In the genomic region with DNA sequence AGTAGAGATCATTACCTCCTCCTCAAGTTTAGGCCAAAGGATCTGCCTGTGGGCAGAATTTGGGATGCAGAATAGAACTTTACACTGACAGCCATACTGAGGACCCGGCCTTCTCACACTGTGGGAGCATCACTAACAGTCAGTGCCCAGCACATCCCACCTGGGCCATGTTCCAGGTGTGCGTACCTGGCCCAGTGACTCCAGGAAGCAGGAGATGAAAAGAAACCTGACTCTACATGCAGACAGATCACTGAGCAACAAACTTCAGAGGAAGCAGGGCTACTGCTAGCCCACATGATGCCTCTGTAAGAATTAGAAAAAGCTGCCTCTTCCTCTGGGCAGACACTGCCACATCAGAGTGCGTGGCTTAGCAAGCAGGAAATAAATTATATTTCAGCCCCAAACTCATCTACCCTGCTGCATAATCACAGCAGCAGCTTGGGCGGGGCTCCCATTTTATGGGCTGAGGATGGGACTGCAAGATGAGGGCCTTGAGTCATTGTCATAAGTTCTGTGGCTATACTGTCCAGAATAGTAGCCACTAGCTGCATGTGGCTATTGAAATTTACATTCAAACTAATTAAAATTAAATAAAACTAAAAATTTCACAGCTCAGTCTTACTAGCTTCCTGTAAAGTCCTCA, we compare ENCODE assay signal across 28 cellular contexts. TPM values are rescaled to one million over a fixed set of nuclear protein-coding genes. Genes with fewer than 3 reads are reported as not detected.
DNase-seq lines count a peak whose midpoint lies in the region; ATAC-seq and TF ChIP-seq lines count a peak whose summit lies in the region.
"Had no signal": no experiment of that assay in that cellular context is flagged by ENCODE, and none has a peak within 500 bp of the region (broad histone marks: within the 10 kb centered on the region; RNA-seq: fewer than 3 reads in every experiment).

No MANE protein-coding gene starts in this region.

- H3K9me3 ChIP-seq in esophagus squamous epithelium (no peaks in the 10 kb centered on the region), vagina (no peaks in the 10 kb centered on the region), HAP-1 (no peaks in the 10 kb centered on the region), body of pancreas (no peaks in the 10 kb centered on the region)
- H3K9me3 ChIP-seq: colonic mucosa, ovary, upper lobe of right lung had no signal

- H3K4me1 Mint-ChIP-seq in activated naive CD8-positive, alpha-beta T cell treated with anti-CD3 and anti-CD28 coated beads, Interleukin-2, amount 10 ng/mL, durations not matched to agents 7 days and 5 days = peaks cover 33% of the 10 kb centered on the region
- H3K4me1 Mint-ChIP-seq in activated naive CD8-positive, alpha-beta T cell treated with anti-CD3 and anti-CD28 coated beads for 36 hours = peaks cover 26% of the 10 kb centered on the region

- TF ChIP-seq CTCF in RWPE1 (conservative IDR thresholded peaks at IDR 0.05; ENCODE audit: low read depth) (no peak), esophagus squamous epithelium (IDR thresholded peaks at IDR 0.05) (no peak), vagina (IDR thresholded peaks at IDR 0.05) (no peak), body of pancreas (IDR thresholded peaks at IDR 0.05) (no peak)

- no peaks in the 10 kb centered on the region for H3K9me3 Mint-ChIP-seq in activated naive CD8-positive, alpha-beta T cell treated with anti-CD3 and anti-CD28 coated beads, Interleukin-2, amount 10 ng/mL, durations not matched to agents 7 days and 5 days
- no peaks in the 10 kb centered on the region for H3K9me3 Mint-ChIP-seq in activated naive CD8-positive, alpha-beta T cell treated with anti-CD3 and anti-CD28 coated beads for 36 hours
- H3K9me3 Mint-ChIP-seq: activated naive CD8-positive, alpha-beta T cell treated with anti-CD3 and anti-CD28 coated beads, Interleukin-2, amount 50 U/mL, for 24 hours; activated T-helper 17 cell treated with anti-CD3 and anti-CD28 coated beads, Interleukin-2, amount 50 U/mL, for 72 hours; CD4-positive, alpha-beta T cell; endodermal cell; nephron; T-helper 1 cell treated with Interleukin-12 subunit alpha and Interleukin-12 subunit beta and Interleukin-4 antibody, amounts not matched to agents 30 μg/mL and 1 μg/mL, for 36 hours had no signal

- H3K36me3 ChIP-seq in esophagus squamous epithelium = no peaks in the 10 kb centered on the region
- no peaks in the 10 kb centered on the region for H3K36me3 ChIP-seq in vagina
- no peaks in the 10 kb centered on the region for H3K36me3 ChIP-seq in HAP-1 (replicated peaks)
- no peaks in the 10 kb centered on the region for H3K36me3 ChIP-seq in body of pancreas (replicated peaks in 1 of 2; ENCODE audit: insufficient read depth in 1 of 2, low read depth in 2 of 2)
- H3K36me3 ChIP-seq: colonic mucosa, ovary, upper lobe of right lung had no signal

- POLR2A ChIA-PET in activated naive CD8-positive, alpha-beta T cell treated with anti-CD3 and anti-CD28 coated beads, Interleukin-2, amount 10 ng/mL, durations not matched to agents 7 days and 5 days (lab: Charles Lee) = no interaction called here
- POLR2A ChIA-PET in RWPE1 (lab: Yijun Ruan, JAX; ENCODE audit: low non-redundant PET) = no interaction called here

- no peak overlapping the region for H3K4me3 ChIP-seq in esophagus squamous epithelium
- H3K4me3 ChIP-seq in vagina = no peak overlapping the region
- no peak overlapping the region for H3K4me3 ChIP-seq in HAP-1
- H3K4me3 ChIP-seq in body of pancreas = no peak overlapping the region
- H3K4me3 ChIP-seq: colonic mucosa, ovary, upper lobe of right lung had no signal

- ATAC-seq in activated naive CD8-positive, alpha-beta T cell treated with anti-CD3 and anti-CD28 coated beads, Interleukin-2, amount 10 ng/mL, durations not matched to agents 7 days and 5 days (ENCODE audit: low read depth) = peak; percentile 19
- no peak for ATAC-seq in HG03095 (IDR thresholded peaks at IDR 0.05; ENCODE audit: unreplicated experiment)
- no peak for ATAC-seq in body of pancreas
- ATAC-seq: activated naive CD8-positive, alpha-beta T cell treated with anti-CD3 and anti-CD28 coated beads, Interleukin-2, amount 50 U/mL, for 24 hours; activated T-helper 17 cell treated with anti-CD3 and anti-CD28 coated beads, Interleukin-2, amount 50 U/mL, for 72 hours; left cardiac atrium; sciatic nerve; upper lobe of right lung had no signal

- H3K4me3 Mint-ChIP-seq in activated naive CD8-positive, alpha-beta T cell treated with anti-CD3 and anti-CD28 coated beads, Interleukin-2, amount 10 ng/mL, durations not matched to agents 7 days and 5 days = no peak overlapping the region
- no peak overlapping the region for H3K4me3 Mint-ChIP-seq in activated naive CD8-positive, alpha-beta T cell treated with anti-CD3 and anti-CD28 coated beads for 36 hours
- H3K4me3 Mint-ChIP-seq: activated naive CD8-positive, alpha-beta T cell treated with anti-CD3 and anti-CD28 coated beads, Interleukin-2, amount 50 U/mL, for 24 hours; activated T-helper 17 cell treated with anti-CD3 and anti-CD28 coated beads, Interleukin-2, amount 50 U/mL, for 72 hours; CD4-positive, alpha-beta T cell; endodermal cell; nephron; T-helper 1 cell treated with Interleukin-12 subunit alpha and Interleukin-12 subunit beta and Interleukin-4 antibody, amounts not matched to agents 30 μg/mL and 1 μg/mL, for 36 hours had no signal

- no peak for DNase-seq in activated naive CD8-positive, alpha-beta T cell treated with anti-CD3 and anti-CD28 coated beads, Interleukin-2, amount 10 ng/mL, durations not matched to agents 7 days and 5 days
- DNase-seq in activated naive CD8-positive, alpha-beta T cell treated with anti-CD3 and anti-CD28 coated beads for 36 hours = no peak
- no peak for DNase-seq in RWPE1 (ENCODE audit: low spot score)
- no peak for DNase-seq in esophagus squamous epithelium (lab: John Stamatoyannopoulos, UW)
- no peak for DNase-seq in vagina (ENCODE audit: extremely low spot score in 2 of 2)
- no peak for DNase-seq in HAP-1 (ENCODE audit: low spot score in 2 of 2)
- DNase-seq in body of pancreas = no peak
- DNase-seq: ACHN; activated CD4-positive, alpha-beta T cell treated with anti-CD3 and anti-CD28 coated beads, Interleukin-2, amount 50 U/mL, for 1 hour; activated CD8-positive, alpha-beta memory T cell treated with anti-CD3 and anti-CD28 coated beads, Interleukin-2, amount 50 U/mL, for 4 hours; activated naive CD8-positive, alpha-beta T cell treated with anti-CD3 and anti-CD28 coated beads, Interleukin-2, amount 50 U/mL, for 24 hours; CD4-positive, alpha-beta T cell; colonic mucosa; endodermal cell; GF-D8; HCEC 1CT; left cardiac atrium; NCI-H1694; NCI-H2227 treated with DMSO at 0.1 percent for 48 hours; NCI-H774; ovary; upper lobe of right lung had no signal

- CTCF ChIA-PET in RWPE1 (lab: Yijun Ruan, JAX) = interaction anchor here (0.6 to 0.7 kb wide), 2 partner anchors 9 to 354 kb away, joined by 3 read pairs; no protein-coding TSS in a partner anchor

- H3K27ac ChIP-seq in RWPE1 = peak overlapping the region; percentile 91
- peak overlapping the region in 3 of 4 donors; percentile 0 to 71 (median 57) for H3K27ac ChIP-seq in esophagus squamous epithelium
- peak overlapping the region; percentile 74 for H3K27ac ChIP-seq in vagina
- H3K27ac ChIP-seq in body of pancreas = no peak overlapping the region
- H3K27ac ChIP-seq: colonic mucosa, ovary, VCaP had no signal

- 63% methylated on average over 2 of the region's 4 CpGs; no CpG with 5 or more reads in 1 of the 2 donors for WGBS in esophagus squamous epithelium, 2 donors
- 82 to 90% methylated on average over 4 of the region's 4 CpGs for WGBS in body of pancreas, 2 donors

- H3K27ac Mint-ChIP-seq in activated naive CD8-positive, alpha-beta T cell treated with anti-CD3 and anti-CD28 coated beads, Interleukin-2, amount 10 ng/mL, durations not matched to agents 7 days and 5 days = no peak overlapping the region
- no peak overlapping the region for H3K27ac Mint-ChIP-seq in activated naive CD8-positive, alpha-beta T cell treated with anti-CD3 and anti-CD28 coated beads for 36 hours
- H3K27ac Mint-ChIP-seq: activated naive CD8-positive, alpha-beta T cell treated with anti-CD3 and anti-CD28 coated beads, Interleukin-2, amount 50 U/mL, for 24 hours; activated T-helper 17 cell treated with anti-CD3 and anti-CD28 coated beads, Interleukin-2, amount 50 U/mL, for 72 hours; CD4-positive, alpha-beta T cell; endodermal cell; nephron; T-helper 1 cell treated with Interleukin-12 subunit alpha and Interleukin-12 subunit beta and Interleukin-4 antibody, amounts not matched to agents 30 μg/mL and 1 μg/mL, for 36 hours had no signal

- peaks cover 57% of the 10 kb centered on the region for H3K27me3 Mint-ChIP-seq in activated naive CD8-positive, alpha-beta T cell treated with anti-CD3 and anti-CD28 coated beads, Interleukin-2, amount 10 ng/mL, durations not matched to agents 7 days and 5 days
- peaks cover 59% of the 10 kb centered on the region for H3K27me3 Mint-ChIP-seq in activated naive CD8-positive, alpha-beta T cell treated with anti-CD3 and anti-CD28 coated beads for 36 hours

- H3K4me1 ChIP-seq in esophagus squamous epithelium (peaks cover 3 to 56% (median 29%) of the 10 kb centered on the region in 3 donors), vagina (peaks cover 54% of the 10 kb centered on the region), HAP-1 (no peaks in the 10 kb centered on the region), body of pancreas (no peaks in the 10 kb centered on the region)
- H3K4me1 ChIP-seq: colonic mucosa had no signal

- intact Hi-C loops in esophagus squamous epithelium (cut with DNase I) = no loop called here
- intact Hi-C loops in vagina (cut with DNase I) = no loop called here
- intact Hi-C loops in body of pancreas (cut with DNase I) = no loop called here

- no peaks in the 10 kb centered on the region for H3K36me3 Mint-ChIP-seq in activated naive CD8-positive, alpha-beta T cell treated with anti-CD3 and anti-CD28 coated beads, Interleukin-2, amount 10 ng/mL, durations not matched to agents 7 days and 5 days
- no peaks in the 10 kb centered on the region for H3K36me3 Mint-ChIP-seq in activated naive CD8-positive, alpha-beta T cell treated with anti-CD3 and anti-CD28 coated beads for 36 hours

- TF ChIP-seq POLR2A in esophagus squamous epithelium (IDR thresholded peaks at IDR 0.05) (no peak), vagina (IDR thresholded peaks at IDR 0.05) (no peak), body of pancreas (IDR thresholded peaks at IDR 0.05) (no peak)

- H3K27me3 ChIP-seq in esophagus squamous epithelium (peaks cover 0 to 1% (median 0%) of the 10 kb centered on the region in 4 donors), vagina (no peaks in the 10 kb centered on the region), HAP-1 (ENCODE audit: low read depth) (no peaks in the 10 kb centered on the region), body of pancreas (no peaks in the 10 kb centered on the region)
- H3K27me3 ChIP-seq: colonic mucosa, ovary, upper lobe of right lung had no signal

- in situ Hi-C loops in HAP-1 (cut with MboI; ENCODE audit: low sequenced_read_pairs) = no loop called here

RNA-seq across cellular contexts. Expression of a gene that starts 6.0 kb away (rescaled TPM):
- under 1 TPM; 0.44 to 0.48 TPM for total RNA-seq in activated naive CD8-positive, alpha-beta T cell treated with anti-CD3 and anti-CD28 coated beads, Interleukin-2, amount 10 ng/mL, durations not matched to agents 7 days and 5 days
- under 1 TPM; 0.14 to 0.21 TPM for total RNA-seq in activated naive CD8-positive, alpha-beta T cell treated with anti-CD3 and anti-CD28 coated beads for 36 hours
- 10 to 100 TPM in 2 of 4 donors, 1 to 10 TPM in 2; 7.0 to 18.9 (median 13.3) TPM for total RNA-seq in esophagus squamous epithelium
- total RNA-seq in vagina = 26.5 TPM
- total RNA-seq in body of pancreas = 1 to 10 TPM; 7.3 to 8.0 TPM
- total RNA-seq: activated T-helper 17 cell treated with anti-CD3 and anti-CD28 coated beads, Interleukin-2, amount 50 U/mL, for 72 hours had no signal

Comparison
In these comparisons a context has a peak if more than half of its experiments do, and no peak if none do; other contexts are left out.
1. H3K27ac ChIP-seq: peak in RWPE1 (single experiment), esophagus squamous epithelium (3 of 4) and vagina (single experiment); none in body of pancreas (0 of 4).
2. RNA of a gene that starts 6.0 kb away (total RNA-seq): 26.5 TPM in vagina (single experiment), 7.0 to 18.9 TPM in esophagus squamous epithelium and 7.3 to 8.0 TPM in body of pancreas; 0.44 to 0.48 TPM in activated naive CD8-positive, alpha-beta T cell treated with anti-CD3 and anti-CD28 coated beads, Interleukin-2, amount 10 ng/mL, durations not matched to agents 7 days and 5 days and 0.14 to 0.21 TPM in activated naive CD8-positive, alpha-beta T cell treated with anti-CD3 and anti-CD28 coated beads for 36 hours; every median in the first group is over 4 times any median in the second.